ENCODE assay signal across 1 cellular context in genomic region chr6:168274046-168274952, GRCh38.
TF ChIP-seq lines count a peak whose summit lies in the region.

No MANE protein-coding gene starts in this region.

TF ChIP-seq in HepG2, 621 proteins besides CTCF, POLR2A, EP300 and RAD21 (continued from another document and continues in another):
- TF ChIP-seq HNF1A (IDR thresholded peaks at IDR 0.05; ENCODE audit: low read depth) (peak; percentile 97), HNF1A (CRISPR knock-in tag; IDR thresholded peaks at IDR 0.05; ENCODE audit: borderline replicate concordance) (peak; percentile 100), ATF7 (IDR thresholded peaks at IDR 0.05) (no peak), ATF7 (CRISPR knock-in tag; IDR thresholded peaks at IDR 0.05) (peak; percentile 38; the same call in 1 of the 2 replicates), ZNF136 (CRISPR knock-in tag; IDR thresholded peaks at IDR 0.05; ENCODE audit: low read depth) (peak; percentile 70; the same call in 1 of the 2 replicates), HOMEZ (CRISPR knock-in tag; IDR thresholded peaks at IDR 0.05; ENCODE audit: low read depth) (peak; percentile 81; the same call in 1 of the 2 replicates), SP5 (CRISPR knock-in tag; IDR thresholded peaks at IDR 0.05; ENCODE audit: borderline replicate concordance, low read depth) (peak; percentile 41; the same call in 1 of the 2 replicates), IRF1 (CRISPR knock-in tag; IDR thresholded peaks at IDR 0.05; ENCODE audit: low read depth) (peak; percentile 80; the same call in 1 of the 2 replicates), ZNF891 (CRISPR knock-in tag; IDR thresholded peaks at IDR 0.05) (peak; percentile 31; the same call in 1 of the 2 replicates), ZGPAT (CRISPR knock-in tag; IDR thresholded peaks at IDR 0.05) (peak; percentile 56), SETDB1 (CRISPR knock-in tag; IDR thresholded peaks at IDR 0.05; ENCODE audit: borderline replicate concordance) (no peak), RFXANK (CRISPR knock-in tag; IDR thresholded peaks at IDR 0.05) (no peak), ATF4 (CRISPR knock-in tag; IDR thresholded peaks at IDR 0.05) (peak in 1 of 2 experiments; percentile 66; a peak in 1 of 4 replicates), KLF9 (CRISPR knock-in tag; IDR thresholded peaks at IDR 0.05; ENCODE audit: low read depth) (peak; percentile 70; the same call in 1 of the 2 replicates), ZFP36L2 (CRISPR knock-in tag; IDR thresholded peaks at IDR 0.05) (no peak), TGIF2 (CRISPR knock-in tag; IDR thresholded peaks at IDR 0.05) (0 out of 2 replicates have a peak, but pooled peaks have one; percentile 68), MTF1 (CRISPR knock-in tag; IDR thresholded peaks at IDR 0.05) (no peak), ATF2 (CRISPR knock-in tag; IDR thresholded peaks at IDR 0.05) (peak; percentile 80), SKIL (CRISPR knock-in tag; IDR thresholded peaks at IDR 0.05; ENCODE audit: borderline replicate concordance) (peak; percentile 93), ZBTB3 (CRISPR knock-in tag; IDR thresholded peaks at IDR 0.05; ENCODE audit: borderline replicate concordance, low read depth) (0 out of 2 replicates have a peak, but pooled peaks have one; percentile 33), TBP (CRISPR knock-in tag; IDR thresholded peaks at IDR 0.05) (no peak), RARG (CRISPR knock-in tag; IDR thresholded peaks at IDR 0.05; ENCODE audit: low read depth) (no peak), ZNF3 (CRISPR knock-in tag; IDR thresholded peaks at IDR 0.05) (no peak), ZNF138 (CRISPR knock-in tag; IDR thresholded peaks at IDR 0.05; ENCODE audit: low read depth) (no peak), MXI1 (IDR thresholded peaks at IDR 0.05; ENCODE audit: borderline replicate concordance, low read depth, low read length) (no peak), ZNF292 (CRISPR knock-in tag; IDR thresholded peaks at IDR 0.05; ENCODE audit: borderline replicate concordance, low read depth) (no peak), ATF7-NPFF (CRISPR knock-in tag; IDR thresholded peaks at IDR 0.05; ENCODE audit: low read depth) (peak; percentile 73; the same call in 1 of the 2 replicates), SOX5 (CRISPR knock-in tag; IDR thresholded peaks at IDR 0.05; ENCODE audit: borderline replicate concordance) (peak; percentile 84), ZNF788 (CRISPR knock-in tag; IDR thresholded peaks at IDR 0.05; ENCODE audit: borderline replicate concordance) (peak; percentile 81; the same call in 1 of the 2 replicates), ZNF597 (CRISPR knock-in tag; IDR thresholded peaks at IDR 0.05) (no peak), SALL1 (CRISPR knock-in tag; IDR thresholded peaks at IDR 0.05) (peak; percentile 91), ZNF644 (CRISPR knock-in tag; IDR thresholded peaks at IDR 0.05; ENCODE audit: low read depth) (peak; percentile 71; the same call in 1 of the 2 replicates), PAXIP1 (CRISPR knock-in tag; conservative IDR thresholded peaks at IDR 0.05) (peak; percentile 90), NONO (IDR thresholded peaks at IDR 0.05) (no peak), NONO (CRISPR knock-in tag; conservative IDR thresholded peaks at IDR 0.05) (peak; percentile 88; the same call in 1 of the 2 replicates), AHR (CRISPR knock-in tag; IDR thresholded peaks at IDR 0.05) (peak; percentile 23; the same call in 1 of the 2 replicates), HNRNPUL1 (IDR thresholded peaks at IDR 0.05; ENCODE audit: low read depth, low read length) (no peak)
